ENCODE assay signal across 8 cellular contexts in the genomic region with DNA sequence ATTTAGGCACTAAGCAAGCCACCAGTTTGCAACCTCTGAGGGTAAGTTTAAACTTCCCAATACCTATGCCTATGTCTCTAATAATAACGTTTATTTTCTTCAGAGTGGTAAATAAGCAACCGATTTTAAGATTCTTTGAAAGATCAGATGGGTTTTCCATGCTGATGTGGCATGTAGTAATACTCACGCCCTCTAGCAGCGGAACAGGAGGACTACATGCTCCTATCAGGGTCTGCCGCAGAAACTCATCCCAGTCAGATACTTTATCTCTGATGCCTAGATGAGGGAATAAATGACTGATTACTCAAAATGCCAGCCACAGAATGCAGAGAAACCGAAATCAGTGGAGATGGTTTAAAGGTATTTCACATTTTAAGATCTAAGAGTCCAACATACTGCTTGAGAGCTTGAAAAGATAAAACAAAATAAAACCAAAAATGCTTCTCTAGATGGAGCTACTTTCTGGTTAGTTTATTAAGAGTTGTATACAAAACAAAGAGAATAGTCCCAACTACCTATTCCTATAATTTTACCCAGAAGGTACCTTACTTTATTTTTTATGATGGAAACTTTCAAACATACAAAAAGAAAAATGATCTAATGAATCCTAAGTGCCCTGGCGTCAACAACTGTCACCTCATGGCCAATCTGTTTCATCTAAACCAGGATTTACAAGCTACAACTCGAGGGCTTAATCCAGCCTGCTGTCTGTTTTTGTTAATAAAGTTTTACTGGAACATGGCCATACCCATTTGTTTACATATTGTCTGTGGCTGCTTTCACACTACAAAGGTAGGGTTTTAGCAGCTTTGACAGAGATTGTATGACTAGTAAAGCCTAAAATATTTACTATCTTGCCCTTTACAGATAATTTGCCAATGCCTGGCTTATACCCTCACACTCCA. TPM values are rescaled to one million over a fixed set of nuclear protein-coding genes. Genes with fewer than 3 reads are reported as not detected.
DNase-seq lines count a peak whose midpoint lies in the region; ATAC-seq and TF ChIP-seq lines count a peak whose summit lies in the region.

No MANE protein-coding gene starts in this region.

- no peak overlapping the region for H3K4me2 ChIP-seq in SK-N-SH

- H3F3A ChIP-seq in SK-N-SH (replicated peaks; ENCODE audit: insufficient read depth), result no peaks in the 10 kb centered on the region

- H3K9me3 ChIP-seq in SK-N-SH (no peaks in the 10 kb centered on the region), heart left ventricle (no peaks in the 10 kb centered on the region)

- no peak for TF ChIP-seq POLR2A in heart left ventricle (IDR thresholded peaks at IDR 0.05)

- no peak overlapping the region; a peak in 1 of 4 replicates for H3K4me3 ChIP-seq in SK-N-SH (ENCODE audit: low read depth in 2 of 2, low read length in 1 of 2)
- no peak overlapping the region for H3K4me3 ChIP-seq in heart left ventricle

- H3K27ac ChIP-seq in SK-N-SH (ENCODE audit: low read depth in 2 of 2, low read length in 1 of 2), result peak overlapping the region in 1 of 2 experiments; percentile 11; a peak in 1 of 4 replicates
- H3K27ac ChIP-seq in heart left ventricle, result no peak overlapping the region

- H2AFZ ChIP-seq in SK-N-SH (ENCODE audit: low read depth), result 0 out of 2 replicates have a peak overlapping the region, but pooled peaks have one; percentile 61

- WGBS in SK-N-SH (ENCODE audit: low lambda C conversion rate), result 20% methylated on average over 8 of the region's 8 CpGs
- 17 to 22% (median 21%) methylated on average over 8 of the region's 8 CpGs for WGBS in heart left ventricle, 4 donors

- no peaks in the 10 kb centered on the region for H3K9me2 ChIP-seq in SK-N-SH

- no peak for TF ChIP-seq EP300 in SK-N-SH (IDR thresholded peaks at IDR 0.05; ENCODE audit: borderline replicate concordance in 1 of 2, low read depth in 1 of 2, low read length in 1 of 2)

- no peaks in the 10 kb centered on the region for H4K20me1 ChIP-seq in SK-N-SH (ENCODE audit: insufficient read depth)

- no peaks in the 10 kb centered on the region for H3K27me3 ChIP-seq in SK-N-SH (ENCODE audit: insufficient read depth)
- no peaks in the 10 kb centered on the region for H3K27me3 ChIP-seq in heart left ventricle

- DNase-seq in NCI-H2029 (lab: John Stamatoyannopoulos, UW) (peak; percentile 9), NCI-H2029 treated with DMSO at 0.1 percent for 48 hours (lab: John Stamatoyannopoulos, UW) (no peak), HuH-7 (ENCODE audit: low spot score) (peak; percentile 26), SK-N-SH (peak; percentile 77), heart left ventricle (peak in 3 of 5 donors; percentile 27 to 34 (median 32)), pulmonary artery endothelial cell (ENCODE audit: low read depth, low spot score) (peak; percentile 10)
- DNase-seq in activated naive CD8-positive, alpha-beta T cell treated with anti-CD3 and anti-CD28 coated beads, Interleukin-2, amount 50 U/mL, for 16 hours (ENCODE audit: low read depth, low spot score), result peak; percentile 7

- ATAC-seq in heart left ventricle (peak in 3 of 4 donors; percentile 65 to 85 (median 82)), HG02588 (IDR thresholded peaks at IDR 0.05; ENCODE audit: unreplicated experiment) (no peak)

- no peak overlapping the region for H3K9ac ChIP-seq in SK-N-SH

- POLR2A ChIA-PET in SK-N-SH (lab: Yijun Ruan, JAX), result no interaction called here

- intact Hi-C loops in heart left ventricle (cut with DNase I), result loop anchor here in 8 of 10 donors (5.0 to 10.0 kb wide), 9 partner anchors 80 to 193 kb away; partner anchors contain the start of genes ITIH1 (in 2 of the 8), NEK4 (in 2 of the 8) and SFMBT1 (in 1 of the 8)

- H3K4me1 ChIP-seq in SK-N-SH (ENCODE audit: control insufficient read depth in 1 of 2, insufficient read depth in 2 of 2, low read depth in 1 of 2, low read length in 1 of 2), result peaks cover 0 to 2% of the 10 kb centered on the region in 2 experiments; a peak in 2 of 4 replicates
- peaks cover 0 to 5% (median 0%) of the 10 kb centered on the region in 12 donors for H3K4me1 ChIP-seq in heart left ventricle

- CTCF ChIA-PET in SK-N-SH (lab: Yijun Ruan, JAX), result interaction anchor here (0.6 to 2.6 kb wide), 35 partner anchors 9 to 235 kb away, joined by 3 to 16 read pairs (median 4); partner anchors contain the start of gene STIMATE

- no peaks in the 10 kb centered on the region for H3K79me2 ChIP-seq in SK-N-SH (ENCODE audit: insufficient read depth)

- peak; percentile 80 for TF ChIP-seq CTCF in SK-N-SH (IDR thresholded peaks at IDR 0.05)
- TF ChIP-seq CTCF in heart left ventricle (IDR thresholded peaks at IDR 0.05), result peak; percentile 59 to 84 (median 70)

- peak; percentile 75 for TF ChIP-seq RAD21 in SK-N-SH (IDR thresholded peaks at IDR 0.05; ENCODE audit: low read length)

- no peaks in the 10 kb centered on the region for H3K36me3 ChIP-seq in SK-N-SH (replicated peaks in 1 of 2; ENCODE audit: control insufficient read depth in 1 of 2, insufficient read depth in 2 of 2, low read length in 1 of 2)
- peaks cover 0 to 41% (median under 1%) of the 10 kb centered on the region in 9 donors for H3K36me3 ChIP-seq in heart left ventricle

TF ChIP-seq in SK-N-SH, 30 proteins besides CTCF, POLR2A, EP300 and RAD21:
- TF ChIP-seq NFIC (IDR thresholded peaks at IDR 0.05; ENCODE audit: borderline replicate concordance) (no peak), RXRA (IDR thresholded peaks at IDR 0.05; ENCODE audit: borderline replicate concordance, low read depth) (no peak), NRF1 (IDR thresholded peaks at IDR 0.05; ENCODE audit: low read depth, low read length) (no peak), EZH2phosphoT487 (IDR thresholded peaks at IDR 0.05; ENCODE audit: borderline replicate concordance, low read depth) (no peak), FOXJ3 (CRISPR knock-in tag; IDR thresholded peaks at IDR 0.05) (no peak), GATA2 (CRISPR knock-in tag; IDR thresholded peaks at IDR 0.05) (0 out of 2 replicates have a peak, but pooled peaks have one; percentile 23), SMC3 (IDR thresholded peaks at IDR 0.05; ENCODE audit: low read depth, low read length) (peak; percentile 83), TEAD4 (IDR thresholded peaks at IDR 0.05; ENCODE audit: borderline replicate concordance, insufficient read depth) (no peak), YY1 (IDR thresholded peaks at IDR 0.05; ENCODE audit: low read depth) (no peak), CHD2 (IDR thresholded peaks at IDR 0.05; ENCODE audit: low read length, partially characterized antibody) (no peak), MXI1 (IDR thresholded peaks at IDR 0.05; ENCODE audit: low read depth, low read length) (peak; percentile 61; the same call in 1 of the 2 replicates), FOXM1 (IDR thresholded peaks at IDR 0.05; ENCODE audit: low read depth) (no peak), FOSL2 (IDR thresholded peaks at IDR 0.05; ENCODE audit: borderline replicate concordance, low read depth) (no peak), TCF12 (IDR thresholded peaks at IDR 0.05) (no peak), RFX5 (IDR thresholded peaks at IDR 0.05; ENCODE audit: low read length) (0 out of 2 replicates have a peak, but pooled peaks have one; percentile 30), RCOR1 (IDR thresholded peaks at IDR 0.05; ENCODE audit: low read length) (no peak), POLR2AphosphoS5 (IDR thresholded peaks at IDR 0.05; ENCODE audit: low read depth, low read length) (no peak)
- TF ChIP-seq, protein P1, sequence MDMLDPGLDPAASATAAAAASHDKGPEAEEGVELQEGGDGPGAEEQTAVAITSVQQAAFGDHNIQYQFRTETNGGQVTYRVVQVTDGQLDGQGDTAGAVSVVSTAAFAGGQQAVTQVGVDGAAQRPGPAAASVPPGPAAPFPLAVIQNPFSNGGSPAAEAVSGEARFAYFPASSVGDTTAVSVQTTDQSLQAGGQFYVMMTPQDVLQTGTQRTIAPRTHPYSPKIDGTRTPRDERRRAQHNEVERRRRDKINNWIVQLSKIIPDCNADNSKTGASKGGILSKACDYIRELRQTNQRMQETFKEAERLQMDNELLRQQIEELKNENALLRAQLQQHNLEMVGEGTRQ (IDR thresholded peaks at IDR 0.05; ENCODE audit: borderline replicate concordance, low read depth, low read length), result no peak
- TF ChIP-seq, protein P2, sequence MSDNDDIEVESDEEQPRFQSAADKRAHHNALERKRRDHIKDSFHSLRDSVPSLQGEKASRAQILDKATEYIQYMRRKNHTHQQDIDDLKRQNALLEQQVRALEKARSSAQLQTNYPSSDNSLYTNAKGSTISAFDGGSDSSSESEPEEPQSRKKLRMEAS (IDR thresholded peaks at IDR 0.05; ENCODE audit: low read depth), result no peak

RNA-seq across cellular contexts. Expression of gene STIMATE, which starts 37.5 kb away (rescaled TPM):
- polyA plus RNA-seq in SK-N-SH (2012; rRNA removed), result 9.3 and 10.4 TPM in 2 replicates
- 6.1 and 8.5 TPM in 2 replicates for polyA plus RNA-seq in SK-N-SH (2012; cell fraction: cytosol; rRNA removed)
- 17.5 and 19.6 TPM in 2 replicates for polyA plus RNA-seq in SK-N-SH (2012; cell fraction: nucleus; rRNA removed)
- total RNA-seq in heart left ventricle, result 10 to 100 TPM in 4 of 9 donors, 1 to 10 TPM in 5; 4.4 to 17.1 (median 10.0) TPM
- 1 to 10 TPM; 3.4 to 4.5 TPM for polyA plus RNA-seq in heart left ventricle
- 12.3 and 20.3 TPM in 2 replicates for total RNA-seq in pulmonary artery endothelial cell
